15 cellular contexts compared by ENCODE assay signal in genomic region chr17:82073446-82073845, GRCh38. TPM values are rescaled to one million over a fixed set of nuclear protein-coding genes. Genes with fewer than 3 reads are reported as not detected.
DNase-seq lines count a peak whose midpoint lies in the region; ATAC-seq and TF ChIP-seq lines count a peak whose summit lies in the region.
"Had no signal": no experiment of that assay in that cellular context is flagged by ENCODE, and none has a peak within 500 bp of the region (broad histone marks: within the 10 kb centered on the region; RNA-seq: fewer than 3 reads in every experiment).

No MANE protein-coding gene starts in this region.

- no peaks in the 10 kb centered on the region for H3K9me3 ChIP-seq in transverse colon
- H3K9me3 ChIP-seq: BE2C had no signal

- TF ChIP-seq EP300 in transverse colon (IDR thresholded peaks at IDR 0.05; ENCODE audit: low read depth) = no peak

- in situ Hi-C loops in transverse colon (cut with MboI; ENCODE audit: low pct_ligation_motif_present in 1 of 4, low pct_unique_long_range_greater_than_20kb in 1 of 4, low sequenced_read_pairs in 3 of 4) = no loop called here

- no peak for TF ChIP-seq POLR2A in transverse colon (IDR thresholded peaks at IDR 0.05)

- peaks cover 0 to 14% (median 2%) of the 10 kb centered on the region in 4 donors for H3K4me1 ChIP-seq in transverse colon
- H3K4me1 ChIP-seq: BE2C had no signal

- H3K4me3 ChIP-seq in epithelial cell of esophagus (ENCODE audit: low read length) (no peak overlapping the region), transverse colon (no peak overlapping the region)

- no peaks in the 10 kb centered on the region for H3K36me3 ChIP-seq in transverse colon

- TF ChIP-seq CTCF in C4-2B (conservative IDR thresholded peaks at IDR 0.05) = no peak
- TF ChIP-seq CTCF in epithelial cell of esophagus (IDR thresholded peaks at IDR 0.05; ENCODE audit: insufficient read depth, low read depth, low read length, missing control alignments) = no peak
- TF ChIP-seq CTCF in transverse colon (IDR thresholded peaks at IDR 0.05) = no peak

- intact Hi-C loops in transverse colon (cut with DNase I; ENCODE audit: low total_unique reads) = loop anchor here (5.0 kb wide), 1 partner anchor 254 kb away; no protein-coding TSS in a partner anchor

- no peak for ATAC-seq in GM21576 (IDR thresholded peaks at IDR 0.05; ENCODE audit: unreplicated experiment)
- ATAC-seq: CD8-positive, alpha-beta T cell had no signal

- 78 to 88% methylated on average over 4 to 9 of the region's 9 CpGs for WGBS in transverse colon (ENCODE audit: low coverage in 1 of 2), 2 donors

- DNase-seq in HPDE6-E6E7 (ENCODE audit: extremely low spot score) (peak; percentile 29), epithelial cell of esophagus (ENCODE audit: low read depth) (peak; percentile 82), transverse colon (no peak)
- DNase-seq in NK-92 treated with Interleukin-12 subunit alpha and Interleukin-12 subunit beta, amount 100 ng/mL, for 24 hours (lab: John Stamatoyannopoulos, UW) = no peak
- no peak for DNase-seq in stimulated activated naive CD4-positive, alpha-beta T cell treated with Interleukin-2 at 50 U/mL for 16 hours (lab: John Stamatoyannopoulos, UW)
- DNase-seq: BE2C; CD8-positive, alpha-beta T cell; COR-L47; DMS153; DMS79 treated with DMSO at 0.1 percent for 48 hours; EL; GOT3; H9 had no signal

- H3K27ac ChIP-seq in C4-2B = peak overlapping the region; percentile 2; the same call in 1 of the 2 replicates
- peak overlapping the region; percentile 58 to 83 (median 73) for H3K27ac ChIP-seq in transverse colon

- no peaks in the 10 kb centered on the region for H3K27me3 ChIP-seq in transverse colon
- H3K27me3 ChIP-seq: BE2C had no signal

RNA-seq across cellular contexts. Expression of gene DUS1L, which starts 7.8 kb away (rescaled TPM):
- 100 to 1,000 TPM in 3 of 4 donors, 10 to 100 TPM in 1; 98.6 to 306 (median 132) TPM for total RNA-seq in transverse colon

RNA-seq across cellular contexts. Expression of gene GPS1, which starts 21.7 kb away (rescaled TPM):
- total RNA-seq in transverse colon = 100 to 1,000 TPM in 2 of 4 donors, 10 to 100 TPM in 2; 42.0 to 160 (median 85.5) TPM

RNA-seq across cellular contexts. Expression of gene RFNG, which starts 21.8 kb away (rescaled TPM):
- 10 to 100 TPM; 33.2 to 92.0 (median 48.8) TPM for total RNA-seq in transverse colon

RNA-seq across cellular contexts. Expression of gene FASN, which starts 24.6 kb away (rescaled TPM):
- 100 to 1,000 TPM in 2 of 4 donors, 10 to 100 TPM in 2; 25.1 to 185 (median 99.4) TPM for total RNA-seq in transverse colon

RNA-seq across cellular contexts. Expression of gene DCXR, which starts 35.9 kb away (rescaled TPM):
- total RNA-seq in transverse colon = 100 to 1,000 TPM in 1 of 4 donors, 10 to 100 TPM in 3; 49.4 to 117 (median 71.3) TPM

Comparison
In these comparisons a context has a peak if more than half of its experiments do, and no peak if none do; other contexts are left out.
1. DNase-seq: peak in HPDE6-E6E7 (single experiment) and epithelial cell of esophagus (single experiment); none in transverse colon (single experiment), NK-92 treated with Interleukin-12 subunit alpha and Interleukin-12 subunit beta, amount 100 ng/mL, for 24 hours (single experiment) and stimulated activated naive CD4-positive, alpha-beta T cell treated with Interleukin-2 at 50 U/mL for 16 hours (single experiment).